In the genomic region with DNA sequence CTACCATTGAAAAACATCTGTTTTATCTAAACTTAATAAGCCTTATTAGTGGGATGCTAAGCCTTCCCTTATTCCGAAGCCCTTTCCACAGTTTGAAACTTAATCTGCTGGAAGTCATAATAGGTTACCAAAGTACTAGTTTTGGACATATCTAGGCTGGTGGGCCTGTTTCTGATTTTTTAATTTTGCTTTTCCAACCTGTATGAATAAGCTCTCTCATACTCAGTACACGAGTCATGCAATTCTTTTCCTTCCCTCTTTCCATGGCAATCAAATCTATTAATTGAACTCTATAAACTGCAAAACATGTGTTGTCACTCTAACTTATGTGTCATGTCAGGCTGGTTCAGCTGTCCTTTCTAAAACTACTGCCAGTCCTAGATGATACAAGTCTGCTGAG, we compare ENCODE assay signal across 27 cellular contexts.
DNase-seq lines count a peak whose midpoint lies in the region; ATAC-seq and TF ChIP-seq lines count a peak whose summit lies in the region.
"Had no signal": no experiment of that assay in that cellular context is flagged by ENCODE, and none has a peak within 500 bp of the region (broad histone marks: within the 10 kb centered on the region; RNA-seq: fewer than 3 reads in every experiment).

No MANE protein-coding gene starts in this region.

- H3K4me2 ChIP-seq in HCT116 (ENCODE audit: low read length): peak overlapping the region; percentile 47
- H3K4me2 ChIP-seq: A549 had no signal

- intact Hi-C loops in HCT116 (cut with micrococcal nuclease): no loop called here

- peaks cover 0 to 21% of the 10 kb centered on the region in 2 donors for H3K27me3 Mint-ChIP-seq in T-cell
- H3K27me3 Mint-ChIP-seq: activated CD4-positive, alpha-beta T cell treated with anti-CD3 and anti-CD28 coated beads, Interleukin-2, amount 10 ng/mL, durations not matched to agents 24 days and 14 days; activated naive CD4-positive, alpha-beta T cell treated with anti-CD3 and anti-CD28 coated beads, Interleukin-2, amount 10 ng/mL, durations not matched to agents 7 days and 5 days; memory B cell had no signal

- H3K9me3 Mint-ChIP-seq in T-cell: peaks cover 0 to 2% (median 0%) of the 10 kb centered on the region in 3 donors
- H3K9me3 Mint-ChIP-seq: activated CD4-positive, alpha-beta T cell treated with anti-CD3 and anti-CD28 coated beads, Interleukin-2, amount 10 ng/mL, durations not matched to agents 24 days and 14 days; activated T-helper 1 cell treated with anti-CD3 and anti-CD28 coated beads, Interleukin-12 subunit alpha, Interleukin-12 subunit beta, Interleukin-2, Interleukin-4 antibody, amounts not matched to agents 30 ng/mL and 10 ng/mL and 1 ng/mL, durations not matched to agents 14 hours and 24 hours and 36 hours; memory B cell; stimulated activated effector memory CD8-positive, alpha-beta T cell treated with anti-CD3 and anti-CD28 coated beads, Interleukin-12 subunit alpha, Interleukin-12 subunit beta, amount 100 ng/mL, for 72 hours had no signal

- H3K36me3 ChIP-seq in HCT116 (ENCODE audit: control insufficient read depth in 1 of 2, insufficient read depth in 2 of 2, low read length in 2 of 2): no peaks in the 10 kb centered on the region
- H3K36me3 ChIP-seq: BE2C, heart left ventricle, WERI-Rb-1 had no signal

- CTCF ChIA-PET in HCT116 (lab: Charles Lee) (no interaction called here), T-cell (lab: Charles Lee) (no interaction called here)

- no peak for TF ChIP-seq RAD21 in HCT116 (IDR thresholded peaks at IDR 0.05; ENCODE audit: low read depth)

- H2AFZ ChIP-seq in HCT116 (ENCODE audit: low read depth, low read length, poor library complexity, severe bottlenecking): no peak overlapping the region

- no TSS peak for BruUV-seq in HCT116 (replicated peaks; lab: Mats Ljungman, UMichigan)

- RAD21 ChIA-PET in HCT116 (lab: Charles Lee; ENCODE audit: low non-redundant PET in 1 of 2, low total read pairs in 2 of 2, uncharacterized antibody in 2 of 2, unreplicated experiment in 2 of 2): no interaction called here

- no peaks in the 10 kb centered on the region for H4K20me1 ChIP-seq in HCT116 (ENCODE audit: insufficient read depth)

- H3K4me1 ChIP-seq in HCT116 (ENCODE audit: control insufficient read depth in 1 of 2, insufficient read depth in 2 of 2, low read length in 2 of 2): peaks cover 9 to 22% of the 10 kb centered on the region in 2 experiments; a peak in 3 of 4 replicates
- H3K4me1 ChIP-seq: heart left ventricle, psoas muscle had no signal

- TF ChIP-seq POLR2A in HCT116 (IDR thresholded peaks at IDR 0.05; ENCODE audit: borderline replicate concordance, extremely low read depth, insufficient read depth, insufficient read length) (no peak), GM18505 (IDR thresholded peaks at IDR 0.05; ENCODE audit: borderline replicate concordance, extremely low read depth, insufficient read depth, insufficient read length) (no peak)

- H3K27me3 ChIP-seq in HCT116 (ENCODE audit: insufficient read depth, low read length): no peaks in the 10 kb centered on the region
- H3K27me3 ChIP-seq: BE2C, heart left ventricle had no signal

- no peak overlapping the region for H3K9ac ChIP-seq in HCT116 (ENCODE audit: low read length)

- TF ChIP-seq CTCF in AG09319 (IDR thresholded peaks at IDR 0.05; ENCODE audit: low read depth, low read length): no peak
- TF ChIP-seq CTCF in HCT116 (IDR thresholded peaks at IDR 0.05 in 2 of 3, conservative IDR thresholded peaks at IDR 0.05 in 1 of 3; ENCODE audit: borderline replicate concordance in 1 of 3, insufficient read depth in 1 of 3, low read depth in 2 of 3, low read length in 2 of 3): no peak
- no peak for TF ChIP-seq CTCF in fibroblast of the aortic adventitia (IDR thresholded peaks at IDR 0.05; ENCODE audit: insufficient read depth, low read length)

- POLR2A ChIA-PET in HCT116 (lab: Charles Lee): no interaction called here
- POLR2A ChIA-PET in T-cell (lab: Charles Lee): no interaction called here

- H3K9me2 ChIP-seq in HCT116 (ENCODE audit: insufficient read depth): no peaks in the 10 kb centered on the region

- peak overlapping the region; percentile 18 to 68 for H3K27ac Mint-ChIP-seq in T-cell
- H3K27ac Mint-ChIP-seq: activated CD4-positive, alpha-beta T cell treated with anti-CD3 and anti-CD28 coated beads, Interleukin-2, amount 10 ng/mL, durations not matched to agents 24 days and 14 days; activated naive CD4-positive, alpha-beta T cell treated with anti-CD3 and anti-CD28 coated beads, Interleukin-2, amount 10 ng/mL, durations not matched to agents 7 days and 5 days; activated T-helper 1 cell treated with anti-CD3 and anti-CD28 coated beads, Interleukin-12 subunit alpha, Interleukin-12 subunit beta, Interleukin-2, Interleukin-4 antibody, amounts not matched to agents 30 ng/mL and 10 ng/mL and 1 ng/mL, durations not matched to agents 14 hours and 24 hours and 36 hours; endodermal cell; memory B cell; stimulated activated effector memory CD8-positive, alpha-beta T cell treated with anti-CD3 and anti-CD28 coated beads, Interleukin-12 subunit alpha, Interleukin-12 subunit beta, amount 100 ng/mL, for 72 hours; T-helper 2 cell treated with Interferon-gamma antibody and Interleukin-4, amounts not matched to agents 5 μg/mL and 100 μg/mL, for 36 hours had no signal

- no peak; the same call in 1 of the 2 replicates for ATAC-seq in HCT116
- no peak for ATAC-seq in T-cell (replicated peaks in 1 of 4)
- ATAC-seq in GM18505 (IDR thresholded peaks at IDR 0.05; ENCODE audit: unreplicated experiment): no peak
- ATAC-seq: A549; heart left ventricle; HepG2; psoas muscle; stimulated activated effector memory CD8-positive, alpha-beta T cell treated with anti-CD3 and anti-CD28 coated beads, Interleukin-12 subunit alpha, Interleukin-12 subunit beta, amount 100 ng/mL, for 72 hours had no signal

- H3K36me3 Mint-ChIP-seq in T-cell: peaks cover 12% of the 10 kb centered on the region
- H3K36me3 Mint-ChIP-seq: stimulated activated effector memory CD8-positive, alpha-beta T cell treated with anti-CD3 and anti-CD28 coated beads, Interleukin-12 subunit alpha, Interleukin-12 subunit beta, amount 100 ng/mL, for 72 hours had no signal

- no peak overlapping the region for H3K27ac ChIP-seq in HCT116 (ENCODE audit: low read depth, low read length)
- H3K27ac ChIP-seq: A549, heart left ventricle, psoas muscle, WERI-Rb-1 had no signal

- H3K4me3 ChIP-seq in HCT116 (replicated peaks in 1 of 2; ENCODE audit: low read depth in 1 of 2, low read length in 2 of 2) (no peak overlapping the region), fibroblast of the aortic adventitia (ENCODE audit: low read depth, low read length) (no peak overlapping the region)
- H3K4me3 ChIP-seq: A549, heart left ventricle, psoas muscle had no signal

- no peaks in the 10 kb centered on the region for H3K79me2 ChIP-seq in HCT116 (ENCODE audit: insufficient read depth, low read length)

- no peaks in the 10 kb centered on the region for H3K9me3 ChIP-seq in HCT116 (ENCODE audit: control insufficient read depth in 1 of 2, insufficient read depth in 1 of 2, low read depth in 1 of 2, low read length in 2 of 2)
- H3K9me3 ChIP-seq: A549, BE2C, psoas muscle had no signal

- no peak overlapping the region for H3K4me3 Mint-ChIP-seq in T-cell
- H3K4me3 Mint-ChIP-seq: activated CD4-positive, alpha-beta T cell treated with anti-CD3 and anti-CD28 coated beads, Interleukin-2, amount 10 ng/mL, durations not matched to agents 24 days and 14 days; activated naive CD4-positive, alpha-beta T cell treated with anti-CD3 and anti-CD28 coated beads, Interleukin-2, amount 10 ng/mL, durations not matched to agents 7 days and 5 days; activated T-helper 1 cell treated with anti-CD3 and anti-CD28 coated beads, Interleukin-12 subunit alpha, Interleukin-12 subunit beta, Interleukin-2, Interleukin-4 antibody, amounts not matched to agents 30 ng/mL and 10 ng/mL and 1 ng/mL, durations not matched to agents 14 hours and 24 hours and 36 hours; endodermal cell; memory B cell; stimulated activated effector memory CD8-positive, alpha-beta T cell treated with anti-CD3 and anti-CD28 coated beads, Interleukin-12 subunit alpha, Interleukin-12 subunit beta, amount 100 ng/mL, for 72 hours; T-helper 2 cell treated with Interferon-gamma antibody and Interleukin-4, amounts not matched to agents 5 μg/mL and 100 μg/mL, for 36 hours had no signal

- peak; percentile 42 for DNase-seq in AG09319 (ENCODE audit: extremely low read depth, low read depth)
- DNase-seq in HCT116 (ENCODE audit: low read depth, low spot score): no peak
- DNase-seq in T-cell: no peak
- DNase-seq in fibroblast of the aortic adventitia (ENCODE audit: low read depth): peak; percentile 17
- DNase-seq in activated CD8-positive, alpha-beta memory T cell treated with anti-CD3 and anti-CD28 coated beads, Interleukin-2, amount 50 U/mL, for 48 hours: no peak
- DNase-seq in stimulated activated CD4-positive, alpha-beta T cell treated with anti-CD3 and anti-CD28 coated beads, Interleukin-4, amount 100 ng/mL, for 24 hours: no peak
- DNase-seq in NCI-H1105 (lab: John Stamatoyannopoulos, UW): no peak
- DNase-seq: activated CD4-positive, alpha-beta T cell treated with anti-CD3 and anti-CD28 coated beads, Interleukin-2, amount 10 ng/mL, durations not matched to agents 24 days and 14 days; activated naive CD4-positive, alpha-beta T cell treated with anti-CD3 and anti-CD28 coated beads, Interleukin-2, amount 10 ng/mL, durations not matched to agents 7 days and 5 days; anterior cingulate cortex; BE2C; caudate nucleus; COR-L47; endodermal cell; heart left ventricle; NCI-H1417 treated with DMSO at 0.1 percent for 48 hours; psoas muscle; small intestine; substantia nigra; WERI-Rb-1 had no signal

- peaks cover 16 to 59% (median 48%) of the 10 kb centered on the region in 3 donors for H3K4me1 Mint-ChIP-seq in T-cell

TF ChIP-seq in HCT116, 20 proteins besides CTCF, POLR2A, EP300 and RAD21 (continues in another document):
- TF ChIP-seq, protein P1, sequence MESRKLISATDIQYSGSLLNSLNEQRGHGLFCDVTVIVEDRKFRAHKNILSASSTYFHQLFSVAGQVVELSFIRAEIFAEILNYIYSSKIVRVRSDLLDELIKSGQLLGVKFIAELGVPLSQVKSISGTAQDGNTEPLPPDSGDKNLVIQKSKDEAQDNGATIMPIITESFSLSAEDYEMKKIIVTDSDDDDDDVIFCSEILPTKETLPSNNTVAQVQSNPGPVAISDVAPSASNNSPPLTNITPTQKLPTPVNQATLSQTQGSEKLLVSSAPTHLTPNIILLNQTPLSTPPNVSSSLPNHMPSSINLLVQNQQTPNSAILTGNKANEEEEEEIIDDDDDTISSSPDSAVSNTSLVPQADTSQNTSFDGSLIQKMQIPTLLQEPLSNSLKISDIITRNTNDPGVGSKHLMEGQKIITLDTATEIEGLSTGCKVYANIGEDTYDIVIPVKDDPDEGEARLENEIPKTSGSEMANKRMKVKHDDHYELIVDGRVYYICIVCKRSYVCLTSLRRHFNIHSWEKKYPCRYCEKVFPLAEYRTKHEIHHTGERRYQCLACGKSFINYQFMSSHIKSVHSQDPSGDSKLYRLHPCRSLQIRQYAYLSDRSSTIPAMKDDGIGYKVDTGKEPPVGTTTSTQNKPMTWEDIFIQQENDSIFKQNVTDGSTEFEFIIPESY (IDR thresholded peaks at IDR 0.05; ENCODE audit: extremely low read depth, insufficient replicate concordance, low read length): no peak
- TF ChIP-seq EGR1 (IDR thresholded peaks at IDR 0.05; ENCODE audit: low read depth) (no peak), SRF (IDR thresholded peaks at IDR 0.05; ENCODE audit: low read depth) (no peak), FOSL1 (IDR thresholded peaks at IDR 0.05; ENCODE audit: low read depth) (no peak)

Comparison
In these comparisons a context has a peak if more than half of its experiments do, and no peak if none do; other contexts are left out.
1. DNase-seq: peak in AG09319 (single experiment) and fibroblast of the aortic adventitia (single experiment); none in HCT116 (single experiment), T-cell (0 of 34), activated CD8-positive, alpha-beta memory T cell treated with anti-CD3 and anti-CD28 coated beads, Interleukin-2, amount 50 U/mL, for 48 hours (single experiment), stimulated activated CD4-positive, alpha-beta T cell treated with anti-CD3 and anti-CD28 coated beads, Interleukin-4, amount 100 ng/mL, for 24 hours (single experiment) and NCI-H1105 (single experiment).